15 cellular contexts compared by ENCODE assay signal in genomic region chr17:8680402-8680801, GRCh38. TPM values are rescaled to one million over a fixed set of nuclear protein-coding genes. Genes with fewer than 3 reads are reported as not detected.
DNase-seq lines count a peak whose midpoint lies in the region; ATAC-seq and TF ChIP-seq lines count a peak whose summit lies in the region.
"Had no signal": no experiment of that assay in that cellular context is flagged by ENCODE, and none has a peak within 500 bp of the region (broad histone marks: within the 10 kb centered on the region; RNA-seq: fewer than 3 reads in every experiment).

No MANE protein-coding gene starts in this region.

- WGBS in right cardiac atrium: 53% methylated on average over 2 of the region's 2 CpGs

- H3K9me3 ChIP-seq in SJSA1 (replicated peaks): peaks cover 3% of the 10 kb centered on the region; the same call in 1 of the 2 replicates
- no peaks in the 10 kb centered on the region for H3K9me3 ChIP-seq in right cardiac atrium (ENCODE audit: control insufficient read depth, low read length)
- no peaks in the 10 kb centered on the region for H3K9me3 ChIP-seq in tibial artery
- H3K9me3 ChIP-seq: BE2C had no signal

- H3K4me3 ChIP-seq in SJSA1 (no peak overlapping the region), coronary artery (peak overlapping the region; percentile 55), right cardiac atrium (ENCODE audit: low read length) (no peak overlapping the region), tibial artery (no peak overlapping the region)

- peaks cover 26% of the 10 kb centered on the region for H3K4me1 ChIP-seq in SJSA1 (replicated peaks)
- peaks cover 3% of the 10 kb centered on the region for H3K4me1 ChIP-seq in right cardiac atrium (ENCODE audit: control insufficient read depth, insufficient read depth, low read length)
- H3K4me1 ChIP-seq in tibial artery: peaks cover 0 to 51% (median 9%) of the 10 kb centered on the region in 4 donors
- H3K4me1 ChIP-seq: BE2C had no signal

- intact Hi-C loops in right cardiac atrium (cut with DNase I): loop anchor here in 2 of 4 donors (10.0 kb wide), 2 partner anchors 54 to 64 kb away; partner anchors contain the start of gene CCDC42 (in 1 of the 2)
- intact Hi-C loops in tibial artery (cut with DNase I; ENCODE audit: low total_unique reads): no loop called here

- TF ChIP-seq CTCF in coronary artery (IDR thresholded peaks at IDR 0.05) (no peak), tibial artery (IDR thresholded peaks at IDR 0.05) (no peak)

- H3K27me3 ChIP-seq in SJSA1 (replicated peaks) (no peaks in the 10 kb centered on the region), right cardiac atrium (ENCODE audit: control insufficient read depth, insufficient read depth) (no peaks in the 10 kb centered on the region), tibial artery (no peaks in the 10 kb centered on the region)

- DNase-seq in SJSA1 (ENCODE audit: low read depth in 1 of 2, low spot score in 2 of 2) (no peak), coronary artery (ENCODE audit: low spot score) (no peak), right cardiac atrium (no peak), tibial artery (no peak), NK-92 (lab: John Stamatoyannopoulos, UW; ENCODE audit: unreplicated experiment) (no peak), SKM-1 treated with dmso at 0.1 percent for 144 hours (lab: John Stamatoyannopoulos, UW; ENCODE audit: unreplicated experiment) (no peak)
- DNase-seq: BE2C; CD4-positive, alpha-beta memory T cell; DMS79 treated with DMSO at 0.1 percent for 48 hours; Kasumi-1; NCI-H187 treated with DMSO at 0.1 percent for 48 hours; NCI-H774; SHP77 had no signal

- H3K36me3 ChIP-seq in SJSA1 (no peaks in the 10 kb centered on the region), tibial artery (no peaks in the 10 kb centered on the region)
- H3K36me3 ChIP-seq: BE2C had no signal

- ATAC-seq in right cardiac atrium: no peak
- ATAC-seq in GM21528 (IDR thresholded peaks at IDR 0.05; ENCODE audit: low FRiP score, unreplicated experiment): no peak
- ATAC-seq: Panc1 had no signal

- H3K27ac ChIP-seq in SJSA1 (peak overlapping the region; percentile 52), coronary artery (peak overlapping the region; percentile 86), right cardiac atrium (ENCODE audit: low read length) (peak overlapping the region; percentile 16), tibial artery (peak overlapping the region; percentile 80 to 87)

RNA-seq across cellular contexts. Expression of gene MYH10, which starts 49.9 kb away (rescaled TPM):
- total RNA-seq in SJSA1 (2014; rRNA removed; shearing (Covaris generic)): 122 and 150 TPM in 2 replicates
- 10 to 100 TPM; 55.4 to 75.2 (median 59.0) TPM for total RNA-seq in right cardiac atrium
- polyA plus RNA-seq in right cardiac atrium: 21.8 TPM

Comparison
In these comparisons a context has a peak if more than half of its experiments do, and no peak if none do; other contexts are left out.
1. H3K27ac ChIP-seq: peak in every context shown above with its lines; median percentile 86 in coronary artery; 84 in tibial artery; 52 in SJSA1; 16 in right cardiac atrium.